Comparison of ENCODE assay signal across 16 cellular contexts in the genomic region with DNA sequence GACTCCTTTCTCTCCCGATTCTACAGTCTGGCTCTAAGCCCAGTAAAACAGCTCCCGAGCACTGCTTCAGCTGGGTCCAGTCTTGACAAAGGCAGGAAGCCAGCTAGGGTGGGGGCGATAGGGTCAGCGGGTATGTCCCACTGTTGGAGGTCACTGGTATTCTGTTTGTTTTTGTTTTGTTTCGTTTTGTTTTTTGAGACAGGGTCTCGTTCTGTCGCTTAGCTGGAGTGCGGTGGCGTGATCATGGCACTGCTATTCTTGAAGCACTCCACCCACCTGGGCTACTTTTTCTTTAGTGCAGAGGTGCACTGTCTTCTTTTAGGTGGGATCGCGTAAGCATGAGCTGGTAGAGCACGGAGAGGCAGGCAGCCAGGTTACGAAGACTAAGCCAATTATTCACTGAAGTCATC. TPM values are rescaled to one million over a fixed set of nuclear protein-coding genes. Genes with fewer than 3 reads are reported as not detected.
DNase-seq lines count a peak whose midpoint lies in the region; ATAC-seq, FAIRE-seq and TF ChIP-seq lines count a peak whose summit lies in the region.
"Had no signal": no experiment of that assay in that cellular context is flagged by ENCODE, and none has a peak within 500 bp of the region (broad histone marks: within the 10 kb centered on the region; RNA-seq: fewer than 3 reads in every experiment).

No MANE protein-coding gene starts in this region.

- H3K27me3 ChIP-seq in breast epithelium = no peaks in the 10 kb centered on the region
- H3K27me3 ChIP-seq in tibial nerve = no peaks in the 10 kb centered on the region

- TF ChIP-seq CTCF in breast epithelium (IDR thresholded peaks at IDR 0.05) (no peak), MCF 10A (IDR thresholded peaks at IDR 0.05; ENCODE audit: unreplicated experiment) (no peak), kidney (IDR thresholded peaks at IDR 0.05; ENCODE audit: borderline replicate concordance, extremely low read depth, insufficient read depth) (no peak), tibial nerve (IDR thresholded peaks at IDR 0.05) (no peak)

- H3K36me3 Mint-ChIP-seq in MCF 10A (ENCODE audit: insufficient read depth, unreplicated experiment) (peaks cover 41% of the 10 kb centered on the region), T-cell (no peaks in the 10 kb centered on the region)

- no peak for TF ChIP-seq EP300 in tibial nerve (IDR thresholded peaks at IDR 0.05)

- no TSS peak for BruUV-seq in MCF 10A (replicated peaks; lab: Mats Ljungman, UMichigan)

- CTCF ChIA-PET in MCF 10A (lab: Yijun Ruan, JAX) = interaction anchor here (0.7 to 5.0 kb wide), 2 partner anchors 21 to 60 kb away, joined by 3 to 23 read pairs; no protein-coding TSS in a partner anchor
- CTCF ChIA-PET in T-cell (lab: Charles Lee) = interaction anchor here (0.5 to 1.5 kb wide), 6 partner anchors 11 to 395 kb away, joined by 3 to 6 read pairs (median 4); no protein-coding TSS in a partner anchor

- intact Hi-C loops in breast epithelium (cut with DNase I; ENCODE audit: low total_unique reads) = no loop called here
- intact Hi-C loops in MCF 10A (cut with micrococcal nuclease) = no loop called here
- intact Hi-C loops in kidney (cut with DNase I) = no loop called here

- H3K4me3 ChIP-seq in breast epithelium (peak overlapping the region; percentile 7 to 31 (median 25)), kidney (ENCODE audit: low read length in 2 of 2) (peak overlapping the region; percentile 19 to 30), tibial nerve (peak overlapping the region in 3 of 4 donors; percentile 5 to 37 (median 12))
- H3K4me3 ChIP-seq: PC-9, thoracic aorta had no signal

- no peak overlapping the region for H3K4me3 Mint-ChIP-seq in MCF 10A (ENCODE audit: unreplicated experiment)
- H3K4me3 Mint-ChIP-seq in T-cell = peak overlapping the region in 2 of 3 donors; percentile 4 to 36

- H3K27ac Mint-ChIP-seq in MCF 10A (ENCODE audit: low read depth, unreplicated experiment) (no peak overlapping the region), T-cell (peak overlapping the region; percentile 1 to 49)

- no peaks in the 10 kb centered on the region for H3K9me3 ChIP-seq in breast epithelium
- H3K9me3 ChIP-seq in kidney (ENCODE audit: control insufficient read depth in 1 of 2, low read length in 2 of 2) = no peaks in the 10 kb centered on the region
- no peaks in the 10 kb centered on the region for H3K9me3 ChIP-seq in tibial nerve
- H3K9me3 ChIP-seq: thoracic aorta had no signal

- ATAC-seq in T-cell (replicated peaks in 1 of 4) (no peak), GM19467 (IDR thresholded peaks at IDR 0.05; ENCODE audit: unreplicated experiment) (no peak), HG03378 (IDR thresholded peaks at IDR 0.05; ENCODE audit: unreplicated experiment) (no peak)

- H3K27ac ChIP-seq in breast epithelium (no peak overlapping the region), kidney (ENCODE audit: low read depth in 2 of 2, low read length in 2 of 2) (no peak overlapping the region), tibial nerve (peak overlapping the region in 2 of 4 donors; percentile 16 to 19)
- H3K27ac ChIP-seq: PC-9, thoracic aorta had no signal

- H3K4me1 ChIP-seq in breast epithelium (no peaks in the 10 kb centered on the region), kidney (ENCODE audit: control insufficient read depth in 1 of 2, insufficient read depth in 1 of 2, low read depth in 1 of 2, low read length in 2 of 2) (peaks cover 0 to 2% of the 10 kb centered on the region in 2 donors), tibial nerve (peaks cover 0 to 30% (median 2%) of the 10 kb centered on the region in 4 donors)

- H3K9ac ChIP-seq in kidney (ENCODE audit: low read length in 2 of 2) = no peak overlapping the region

- peaks cover 2% of the 10 kb centered on the region for H3K4me1 Mint-ChIP-seq in MCF 10A (ENCODE audit: insufficient read depth, unreplicated experiment)
- peaks cover 46 to 56% (median 49%) of the 10 kb centered on the region in 3 donors for H3K4me1 Mint-ChIP-seq in T-cell

- WGBS in tibial nerve, 2 donors = 42 to 44% methylated on average over 13 of the region's 13 CpGs

- FAIRE-seq in kidney (lab: Jason Lieb, UNC) = no peak

- POLR2A ChIA-PET in MCF 10A (lab: Yijun Ruan, JAX) (interaction anchor here (1.5 kb wide), 1 partner anchor 16 kb away, joined by 4 read pairs; the partner anchor contains the start of gene GCSAM), T-cell (lab: Charles Lee) (no interaction called here)

- no peaks in the 10 kb centered on the region for H3K36me3 ChIP-seq in breast epithelium
- H3K36me3 ChIP-seq in kidney (ENCODE audit: control insufficient read depth in 1 of 2, insufficient read depth in 2 of 2, low read length in 2 of 2) = peaks cover 4 to 7% of the 10 kb centered on the region in 2 donors
- no peaks in the 10 kb centered on the region for H3K36me3 ChIP-seq in tibial nerve
- H3K36me3 ChIP-seq: thoracic aorta had no signal

- DNase-seq in breast epithelium (ENCODE audit: low spot score in 2 of 2) (no peak), MCF 10A (ENCODE audit: unreplicated experiment) (no peak), T-cell (no peak), kidney (no peak), tibial nerve (ENCODE audit: low spot score in 2 of 2) (no peak), NCI-H2107 (lab: John Stamatoyannopoulos, UW) (no peak)
- DNase-seq: activated CD4-positive, alpha-beta T cell treated with anti-CD3 and anti-CD28 coated beads for 48 hours; anterior cingulate cortex; NCI-H2171 treated with DMSO at 0.1 percent for 48 hours; PC-9; T-helper 1 cell had no signal

- TF ChIP-seq POLR2A in breast epithelium (IDR thresholded peaks at IDR 0.05) (no peak), tibial nerve (IDR thresholded peaks at IDR 0.05) (no peak)

- H3K27me3 Mint-ChIP-seq in MCF 10A (ENCODE audit: insufficient read depth, unreplicated experiment) (no peaks in the 10 kb centered on the region), T-cell (no peaks in the 10 kb centered on the region)

- H3K9me3 Mint-ChIP-seq in MCF 10A (ENCODE audit: unreplicated experiment) (no peaks in the 10 kb centered on the region), T-cell (no peaks in the 10 kb centered on the region)

RNA-seq across cellular contexts. Expression of gene GCSAM, which starts 16.3 kb away (rescaled TPM):
- total RNA-seq in breast epithelium = 1 to 10 TPM in 1 of 3 donors, under 1 TPM in 2; 0.16 to 1.5 (median 0.66) TPM
- 0.29 and 0.63 TPM in 2 replicates for total RNA-seq in MCF 10A (2022)
- total RNA-seq in T-cell = 10 to 100 TPM; 15.8 to 21.6 (median 18.2) TPM
- total RNA-seq in kidney = 0.88 TPM
- polyA plus RNA-seq in kidney (ENCODE audit: insufficient read depth, low read depth, low replicate concordance) = not detected
- total RNA-seq in tibial nerve = 1 to 10 TPM in 1 of 4 donors, under 1 TPM in 1, not detected in 2; under 0.01 to 2.0 TPM
- total RNA-seq: dermis microvascular lymphatic vessel endothelial cell, osteocyte, PC-9 had no signal

RNA-seq across cellular contexts. Expression of gene C3orf52, which starts 30.6 kb away (rescaled TPM):
- total RNA-seq in breast epithelium = 10 to 100 TPM in 1 of 3 donors, 1 to 10 TPM in 1, under 1 TPM in 1; 0.64 to 23.6 (median 8.5) TPM
- total RNA-seq in MCF 10A (2022) = 10.4 and 16.1 TPM in 2 replicates
- 1 to 10 TPM in 4 of 5 donors, under 1 TPM in 1; 0.95 to 2.2 (median 1.5) TPM for total RNA-seq in T-cell
- 5.2 TPM for total RNA-seq in kidney
- polyA plus RNA-seq in kidney (ENCODE audit: insufficient read depth, low read depth, low replicate concordance) = 3.8 TPM
- total RNA-seq in tibial nerve = 1 to 10 TPM in 3 of 4 donors, under 1 TPM in 1; 0.98 to 8.5 (median 5.6) TPM
